In genomic region chr7:98186452-98187137, GRCh38 we compare ENCODE assay signal across 1 cellular context.
TF ChIP-seq lines count a peak whose summit lies in the region.

No MANE protein-coding gene starts in this region.

TF ChIP-seq in HepG2, 621 proteins besides CTCF, POLR2A, EP300 and RAD21 (continued from another document):
- TF ChIP-seq AKNA (CRISPR knock-in tag; IDR thresholded peaks at IDR 0.05; ENCODE audit: borderline replicate concordance): no peak
- no peak for TF ChIP-seq BCLAF1 (IDR thresholded peaks at IDR 0.05)
- TF ChIP-seq CREM (IDR thresholded peaks at IDR 0.05): no peak
- no peak for TF ChIP-seq CREM (CRISPR knock-in tag; IDR thresholded peaks at IDR 0.05)
- TF ChIP-seq ZNF30 (CRISPR knock-in tag; IDR thresholded peaks at IDR 0.05): no peak
- TF ChIP-seq SP2 (CRISPR knock-in tag; IDR thresholded peaks at IDR 0.05): no peak
- TF ChIP-seq PRMT3 (CRISPR knock-in tag; IDR thresholded peaks at IDR 0.05; ENCODE audit: borderline replicate concordance, low read depth): no peak
- no peak for TF ChIP-seq NBN (conservative IDR thresholded peaks at IDR 0.05)
TF ChIP-seq in HepG2: peak in this region for 0.
